14 cellular contexts compared by ENCODE assay signal in genomic region chr6:12955996-12956395, GRCh38.
DNase-seq lines count a peak whose midpoint lies in the region; ATAC-seq and TF ChIP-seq lines count a peak whose summit lies in the region.
"Had no signal": no experiment of that assay in that cellular context is flagged by ENCODE, and none has a peak within 500 bp of the region (broad histone marks: within the 10 kb centered on the region; RNA-seq: fewer than 3 reads in every experiment).

No MANE protein-coding gene starts in this region.

- CTCF ChIA-PET in T-cell (lab: Charles Lee) (no interaction called here), Calu3 (lab: Charles Lee) (no interaction called here)

- no peak overlapping the region for H3K27ac Mint-ChIP-seq in activated T-cell treated with anti-CD3 and anti-CD28 coated beads, Interleukin-2, amount 50 U/mL, for 72 hours
- H3K27ac Mint-ChIP-seq in T-cell (no peak overlapping the region), Calu3 (ENCODE audit: unreplicated experiment) (no peak overlapping the region)
- H3K27ac Mint-ChIP-seq in stimulated activated naive B cell treated with anti-CD40 and anti-IgM and Interleukin-4, amounts not matched to agents 10 μg/mL and 1 μg/mL and 100 μg/mL, for 72 hours = no peak overlapping the region

- peaks cover 50% of the 10 kb centered on the region for H3K27me3 ChIP-seq in iPS-15b (ENCODE audit: control insufficient read depth, insufficient read depth, low read length)
- H3K27me3 ChIP-seq: heart right ventricle, testis had no signal

- no peak for TF ChIP-seq CTCF in Calu3 (IDR thresholded peaks at IDR 0.05; ENCODE audit: unreplicated experiment)

- DNase-seq in activated T-cell treated with anti-CD3 and anti-CD28 coated beads, Interleukin-2, amount 50 U/mL, for 72 hours = no peak
- DNase-seq in activated T-cell treated with anti-CD3 and anti-CD28 coated beads, Interleukin-2, amount 50 U/mL, for 48 hours = no peak
- no peak for DNase-seq in T-cell
- no peak for DNase-seq in stimulated activated naive B cell treated with anti-CD40 and anti-IgM and Interleukin-4, amounts not matched to agents 10 μg/mL and 1 μg/mL and 100 μg/mL, for 72 hours
- no peak for DNase-seq in Calu3
- DNase-seq in OCI-M2 (lab: John Stamatoyannopoulos, UW; ENCODE audit: unreplicated experiment) = no peak
- DNase-seq: dermis blood vessel endothelial cell, heart right ventricle, NCI-H1930, NCI-H69, testis had no signal

- H3K4me1 ChIP-seq in iPS-15b (ENCODE audit: control insufficient read depth, insufficient read depth, low read length) = peaks cover 26% of the 10 kb centered on the region

- peaks cover 38% of the 10 kb centered on the region for H3K27me3 Mint-ChIP-seq in activated T-cell treated with anti-CD3 and anti-CD28 coated beads, Interleukin-2, amount 50 U/mL, for 72 hours (ENCODE audit: low read depth)
- H3K27me3 Mint-ChIP-seq in T-cell (peaks cover 35 to 45% of the 10 kb centered on the region in 2 donors), Calu3 (ENCODE audit: unreplicated experiment) (peaks cover 57% of the 10 kb centered on the region)
- peaks cover 28 to 40% of the 10 kb centered on the region in 2 donors for H3K27me3 Mint-ChIP-seq in stimulated activated naive B cell treated with anti-CD40 and anti-IgM and Interleukin-4, amounts not matched to agents 10 μg/mL and 1 μg/mL and 100 μg/mL, for 72 hours

- POLR2A ChIA-PET in T-cell (lab: Charles Lee) = no interaction called here

- intact Hi-C loops in Calu3 (cut with micrococcal nuclease; ENCODE audit: unreplicated experiment) = no loop called here

- H3K9me3 ChIP-seq in iPS-15b (ENCODE audit: control insufficient read depth, insufficient read depth, low read length) = no peaks in the 10 kb centered on the region
- H3K9me3 ChIP-seq: esophagus muscularis mucosa, heart right ventricle, testis had no signal

- ATAC-seq in activated T-cell treated with anti-CD3 and anti-CD28 coated beads, Interleukin-2, amount 50 U/mL, for 72 hours (replicated peaks in 1 of 2) = no peak
- ATAC-seq in T-cell (replicated peaks in 1 of 4) (no peak), HG02973 (IDR thresholded peaks at IDR 0.05; ENCODE audit: unreplicated experiment) (no peak)
- no peak for ATAC-seq in stimulated activated naive B cell treated with anti-CD40 and anti-IgM and Interleukin-4, amounts not matched to agents 10 μg/mL and 1 μg/mL and 100 μg/mL, for 72 hours (replicated peaks)
- ATAC-seq: heart right ventricle had no signal

- peaks cover 10% of the 10 kb centered on the region for H3K4me1 Mint-ChIP-seq in activated T-cell treated with anti-CD3 and anti-CD28 coated beads, Interleukin-2, amount 50 U/mL, for 72 hours (ENCODE audit: low read depth)
- H3K4me1 Mint-ChIP-seq in T-cell (peaks cover 22 to 24% (median 24%) of the 10 kb centered on the region in 3 donors), Calu3 (ENCODE audit: low read depth, unreplicated experiment) (peaks cover 13% of the 10 kb centered on the region)
- H3K4me1 Mint-ChIP-seq in stimulated activated naive B cell treated with anti-CD40 and anti-IgM and Interleukin-4, amounts not matched to agents 10 μg/mL and 1 μg/mL and 100 μg/mL, for 72 hours = peaks cover 11 to 21% of the 10 kb centered on the region in 2 donors

- no peaks in the 10 kb centered on the region for H3K9me3 Mint-ChIP-seq in activated T-cell treated with anti-CD3 and anti-CD28 coated beads, Interleukin-2, amount 50 U/mL, for 72 hours
- H3K9me3 Mint-ChIP-seq in T-cell = no peaks in the 10 kb centered on the region
- no peaks in the 10 kb centered on the region for H3K9me3 Mint-ChIP-seq in stimulated activated naive B cell treated with anti-CD40 and anti-IgM and Interleukin-4, amounts not matched to agents 10 μg/mL and 1 μg/mL and 100 μg/mL, for 72 hours
- no peaks in the 10 kb centered on the region for H3K9me3 Mint-ChIP-seq in Calu3 (ENCODE audit: low read depth, unreplicated experiment)

- H3K9ac ChIP-seq in iPS-15b (ENCODE audit: low read depth, low read length) = no peak overlapping the region

- BruUV-seq in Calu3 (replicated peaks; lab: Mats Ljungman, UMichigan) = no TSS peak

- H3K4me3 Mint-ChIP-seq in activated T-cell treated with anti-CD3 and anti-CD28 coated beads, Interleukin-2, amount 50 U/mL, for 72 hours = peak overlapping the region; percentile 86 to 89
- H3K4me3 Mint-ChIP-seq in T-cell (peak overlapping the region; percentile 69 to 89 (median 84)), Calu3 (ENCODE audit: low read depth, unreplicated experiment) (no peak overlapping the region)
- peak overlapping the region; percentile 93 to 98 for H3K4me3 Mint-ChIP-seq in stimulated activated naive B cell treated with anti-CD40 and anti-IgM and Interleukin-4, amounts not matched to agents 10 μg/mL and 1 μg/mL and 100 μg/mL, for 72 hours

- peak overlapping the region; percentile 37 for H3K4me3 ChIP-seq in iPS-15b (ENCODE audit: low read depth, low read length)
- H3K4me3 ChIP-seq: testis had no signal

- no peaks in the 10 kb centered on the region for H3K36me3 ChIP-seq in iPS-15b (ENCODE audit: control insufficient read depth, insufficient read depth, low read length)
- H3K36me3 ChIP-seq: esophagus muscularis mucosa, heart right ventricle had no signal

- H3K36me3 Mint-ChIP-seq in activated T-cell treated with anti-CD3 and anti-CD28 coated beads, Interleukin-2, amount 50 U/mL, for 72 hours (ENCODE audit: insufficient read depth in 2 of 2) = no peaks in the 10 kb centered on the region
- H3K36me3 Mint-ChIP-seq in T-cell (no peaks in the 10 kb centered on the region), Calu3 (ENCODE audit: insufficient read depth, unreplicated experiment) (peaks cover 8% of the 10 kb centered on the region)
- no peaks in the 10 kb centered on the region for H3K36me3 Mint-ChIP-seq in stimulated activated naive B cell treated with anti-CD40 and anti-IgM and Interleukin-4, amounts not matched to agents 10 μg/mL and 1 μg/mL and 100 μg/mL, for 72 hours
